ENCODE assay signal across 14 cellular contexts in the genomic region with DNA sequence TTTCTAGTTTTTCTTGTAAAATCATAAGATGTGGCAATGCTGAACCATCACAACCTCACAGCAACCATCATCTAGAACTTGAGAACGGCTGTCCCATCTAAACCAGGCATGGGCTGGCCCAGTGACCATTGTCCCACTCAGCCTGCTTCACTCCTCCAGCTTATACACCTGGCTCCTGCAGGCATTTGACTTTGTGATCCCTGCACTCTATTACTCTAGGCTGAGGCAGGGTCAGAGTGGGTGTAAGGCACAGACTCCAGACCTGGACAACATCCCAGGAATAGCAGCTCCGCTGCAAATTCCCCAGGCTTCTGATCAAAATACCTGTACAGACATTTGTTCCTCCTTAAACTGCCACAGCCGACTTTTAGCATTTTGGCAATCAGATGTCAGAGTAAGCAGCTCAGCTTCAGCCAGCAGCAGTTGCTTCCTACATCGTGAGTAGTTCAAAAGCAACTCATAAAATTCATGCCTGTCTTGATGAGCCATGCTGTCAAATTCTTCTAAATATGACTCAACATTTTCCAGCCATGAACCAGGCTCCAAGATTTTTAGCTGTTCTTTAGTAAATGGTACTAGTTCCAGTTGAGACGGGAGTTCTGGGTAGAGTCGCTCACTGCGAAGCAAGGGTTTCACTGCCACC. TPM values are rescaled to one million over a fixed set of nuclear protein-coding genes. Genes with fewer than 3 reads are reported as not detected.
DNase-seq lines count a peak whose midpoint lies in the region; ATAC-seq and TF ChIP-seq lines count a peak whose summit lies in the region.
"Had no signal": no experiment of that assay in that cellular context is flagged by ENCODE, and none has a peak within 500 bp of the region (broad histone marks: within the 10 kb centered on the region; RNA-seq: fewer than 3 reads in every experiment).

No MANE protein-coding gene starts in this region.

- ATAC-seq in HCT116, result peak; percentile 49; the same call in 1 of the 2 replicates
- no peak for ATAC-seq in stimulated activated naive CD8-positive, alpha-beta T cell treated with anti-CD3 and anti-CD28 coated beads, Interleukin-15, Interleukin-2, amounts not matched to agents 100 U/mL and 50 U/mL, for 24 hours
- no peak for ATAC-seq in HG02870 (IDR thresholded peaks at IDR 0.05; ENCODE audit: unreplicated experiment)
- ATAC-seq in GM21529 (IDR thresholded peaks at IDR 0.05; ENCODE audit: unreplicated experiment), result no peak
- ATAC-seq: WTC11 had no signal

- no peak for TF ChIP-seq POLR2A in HCT116 (IDR thresholded peaks at IDR 0.05; ENCODE audit: borderline replicate concordance, extremely low read depth, insufficient read depth, insufficient read length)

- H3K9me3 ChIP-seq in HCT116 (ENCODE audit: control insufficient read depth in 1 of 2, insufficient read depth in 1 of 2, low read depth in 1 of 2, low read length in 2 of 2), result no peaks in the 10 kb centered on the region
- H3K9me3 ChIP-seq in skeletal muscle satellite cell (replicated peaks; ENCODE audit: low read length), result peaks cover 5% of the 10 kb centered on the region
- H3K9me3 ChIP-seq in WERI-Rb-1 (ENCODE audit: severe bottlenecking), result no peaks in the 10 kb centered on the region
- H3K9me3 ChIP-seq: colonic mucosa had no signal

- BruUV-seq in HCT116 (replicated peaks; lab: Mats Ljungman, UMichigan), result no TSS peak

- intact Hi-C loops in HCT116 (cut with micrococcal nuclease), result no loop called here

- DNase-seq in HCT116 (ENCODE audit: low read depth, low spot score) (peak; percentile 7), SW 1271 (lab: John Stamatoyannopoulos, UW) (peak; percentile 55 to 80), fibroblast of the aortic adventitia (ENCODE audit: low read depth) (peak; percentile 90), WERI-Rb-1 (no peak)
- DNase-seq in stimulated activated naive CD8-positive, alpha-beta T cell treated with anti-CD3 and anti-CD28 coated beads, Interleukin-15, Interleukin-2, amounts not matched to agents 100 U/mL and 50 U/mL, for 24 hours, result no peak
- DNase-seq: colonic mucosa, DMS79 treated with DMSO at 0.1 percent for 48 hours, NCI-H345, Right ventricle myocardium superior had no signal

- H3K9ac ChIP-seq in HCT116 (ENCODE audit: low read length), result peak overlapping the region; percentile 12; the same call in 1 of the 2 replicates
- H3K9ac ChIP-seq in skeletal muscle satellite cell (ENCODE audit: low read depth, low read length), result peak overlapping the region; percentile 78

- H3K4me1 ChIP-seq in HCT116 (ENCODE audit: control insufficient read depth in 1 of 2, insufficient read depth in 2 of 2, low read length in 2 of 2) (peaks cover 10 to 46% of the 10 kb centered on the region in 2 experiments), skeletal muscle satellite cell (ENCODE audit: control insufficient read depth, insufficient read depth, low read length) (peaks cover 90% of the 10 kb centered on the region)
- H3K4me1 ChIP-seq: colonic mucosa had no signal

- no peaks in the 10 kb centered on the region for H3K79me2 ChIP-seq in HCT116 (ENCODE audit: insufficient read depth, low read length)

- POLR2A ChIA-PET in HCT116 (lab: Charles Lee), result interaction anchor here (1.7 kb wide), 1 partner anchor 22 kb away, joined by 3 read pairs; no protein-coding TSS in a partner anchor

- CTCF ChIA-PET in HCT116 (lab: Charles Lee), result no interaction called here

- RAD21 ChIA-PET in HCT116 (lab: Charles Lee; ENCODE audit: low non-redundant PET in 1 of 2, low total read pairs in 2 of 2, uncharacterized antibody in 2 of 2, unreplicated experiment in 2 of 2), result no interaction called here

- peaks cover 12 to 19% of the 10 kb centered on the region in 2 experiments for H3K36me3 ChIP-seq in HCT116 (ENCODE audit: control insufficient read depth in 1 of 2, insufficient read depth in 2 of 2, low read length in 2 of 2)
- H3K36me3 ChIP-seq in skeletal muscle satellite cell (ENCODE audit: insufficient read depth, low read length), result peaks cover 61% of the 10 kb centered on the region
- H3K36me3 ChIP-seq in WERI-Rb-1, result peaks cover 54% of the 10 kb centered on the region

- TF ChIP-seq CTCF in HCT116 (IDR thresholded peaks at IDR 0.05 in 2 of 3, conservative IDR thresholded peaks at IDR 0.05 in 1 of 3; ENCODE audit: borderline replicate concordance in 1 of 3, insufficient read depth in 1 of 3, low read depth in 2 of 3, low read length in 2 of 3) (no peak), fibroblast of the aortic adventitia (IDR thresholded peaks at IDR 0.05; ENCODE audit: insufficient read depth, low read length) (no peak), WERI-Rb-1 (IDR thresholded peaks at IDR 0.05; ENCODE audit: low read depth, low read length) (no peak)

- peak overlapping the region; percentile 44 for H3K4me2 ChIP-seq in HCT116 (ENCODE audit: low read length)
- peak overlapping the region; percentile 71 for H3K4me2 ChIP-seq in skeletal muscle satellite cell (ENCODE audit: low read length)

- no peaks in the 10 kb centered on the region for H3K9me2 ChIP-seq in HCT116 (ENCODE audit: insufficient read depth)

- H3K27ac ChIP-seq in HCT116 (ENCODE audit: low read depth, low read length) (peak overlapping the region; percentile 13; the same call in 1 of the 2 replicates), WERI-Rb-1 (no peak overlapping the region)
- H3K27ac ChIP-seq: colonic mucosa had no signal

- no peaks in the 10 kb centered on the region for H4K20me1 ChIP-seq in HCT116 (ENCODE audit: insufficient read depth)

- H3K27me3 ChIP-seq in HCT116 (ENCODE audit: insufficient read depth, low read length), result no peaks in the 10 kb centered on the region
- H3K27me3 ChIP-seq in skeletal muscle satellite cell (ENCODE audit: control insufficient read depth, insufficient read depth, low read length), result no peaks in the 10 kb centered on the region
- H3K27me3 ChIP-seq in WERI-Rb-1 (ENCODE audit: insufficient read depth, low read depth, severe bottlenecking), result no peaks in the 10 kb centered on the region
- H3K27me3 ChIP-seq: colonic mucosa had no signal

- no peak overlapping the region for H3K4me3 ChIP-seq in HCT116 (replicated peaks in 1 of 2; ENCODE audit: low read depth in 1 of 2, low read length in 2 of 2)
- H3K4me3 ChIP-seq in fibroblast of the aortic adventitia (ENCODE audit: low read depth, low read length), result no peak overlapping the region
- H3K4me3 ChIP-seq in skeletal muscle satellite cell (ENCODE audit: low read length), result peak overlapping the region; percentile 36
- no peak overlapping the region for H3K4me3 ChIP-seq in WERI-Rb-1 (ENCODE audit: low read depth, low read length)
- H3K4me3 ChIP-seq: colonic mucosa, skin epidermis had no signal

- H2AFZ ChIP-seq in HCT116 (ENCODE audit: low read depth, low read length, poor library complexity, severe bottlenecking), result no peak overlapping the region

- no peak for TF ChIP-seq RAD21 in HCT116 (IDR thresholded peaks at IDR 0.05; ENCODE audit: low read depth)

TF ChIP-seq in HCT116, 20 proteins besides CTCF, POLR2A, EP300 and RAD21:
- no peak for TF ChIP-seq CBX3 (IDR thresholded peaks at IDR 0.05; ENCODE audit: low read depth)
- peak; percentile 42; the same call in 1 of the 2 replicates for TF ChIP-seq FOSL1 (IDR thresholded peaks at IDR 0.05; ENCODE audit: low read depth)

RNA-seq across cellular contexts. Expression of a gene that starts 12.9 kb away (rescaled TPM):
- total RNA-seq in HCT116 (2021; ENCODE audit: unreplicated experiment) (12.9 TPM), fibroblast of the aortic adventitia (ENCODE audit: low replicate concordance) (14.6 and 66.3 TPM in 2 replicates)
- polyA plus RNA-seq in HCT116 (2012), result 4.3 and 6.3 TPM in 2 replicates
- total RNA-seq in skeletal muscle satellite cell (2012; rRNA removed), result 45.6 and 45.9 TPM in 2 replicates

Comparison
In these comparisons a context has a peak if more than half of its experiments do, and no peak if none do; other contexts are left out.
1. DNase-seq: peak in HCT116 (single experiment), SW 1271 (2 of 2) and fibroblast of the aortic adventitia (single experiment); none in stimulated activated naive CD8-positive, alpha-beta T cell treated with anti-CD3 and anti-CD28 coated beads, Interleukin-15, Interleukin-2, amounts not matched to agents 100 U/mL and 50 U/mL, for 24 hours (single experiment) and WERI-Rb-1 (single experiment).